31 cellular contexts compared by ENCODE assay signal in the genomic region with DNA sequence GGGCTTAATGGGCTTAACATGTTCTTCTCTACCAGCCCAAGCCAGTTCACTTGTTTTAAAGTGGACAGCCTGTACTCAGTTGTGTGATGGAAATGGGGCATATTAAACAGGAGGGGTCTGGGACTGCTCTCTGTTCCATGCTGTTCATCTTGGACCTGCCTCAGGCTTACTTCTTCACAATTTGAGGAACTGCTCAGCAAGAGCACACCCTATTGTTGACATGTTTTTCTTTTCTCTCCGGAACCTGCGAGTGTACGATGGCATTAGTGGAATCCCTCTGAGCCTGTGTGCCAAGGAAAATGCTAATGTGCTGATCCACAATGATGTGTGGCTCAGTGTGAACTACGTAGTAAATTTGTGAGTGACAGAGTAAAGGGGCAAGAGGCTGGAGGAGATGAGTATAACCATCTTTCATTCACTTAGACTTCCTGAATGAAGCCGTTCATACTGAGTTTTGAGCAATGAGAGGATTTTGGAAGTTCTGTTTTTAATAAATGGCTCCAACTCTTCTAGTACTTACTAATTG. TPM values are rescaled to one million over a fixed set of nuclear protein-coding genes. Genes with fewer than 3 reads are reported as not detected.
A peak's percentile ranks its signal among the peaks of the same experiment; 100 is the strongest.
DNase-seq lines count a peak whose midpoint lies in the region; ATAC-seq and TF ChIP-seq lines count a peak whose summit lies in the region.
"Had no signal": no experiment of that assay in that cellular context is flagged by ENCODE, and none has a peak within 500 bp of the region (broad histone marks: within the 10 kb centered on the region; RNA-seq: fewer than 3 reads in every experiment).

No MANE protein-coding gene starts in this region.

- intact Hi-C loops in dorsolateral prefrontal cortex (cut with DNase I), result no loop called here
- intact Hi-C loops in psoas muscle (cut with DNase I), result no loop called here
- intact Hi-C loops in upper lobe of right lung (cut with DNase I), result no loop called here
- intact Hi-C loops in adrenal gland (cut with DNase I), result no loop called here

- H3K9me3 Mint-ChIP-seq in stimulated activated naive CD8-positive, alpha-beta T cell treated with anti-CD3 and anti-CD28 coated beads, Interleukin-15, amount 100 ng/mL, for 72 hours, result no peaks in the 10 kb centered on the region
- H3K9me3 Mint-ChIP-seq: activated naive CD8-positive, alpha-beta T cell treated with anti-CD3 and anti-CD28 coated beads, Interleukin-2, amount 10 ng/mL, durations not matched to agents 7 days and 5 days; activated T-cell treated with anti-CD3 and anti-CD28 coated beads, Interleukin-2, amount 50 U/mL, for 4 hours; CD4-positive, alpha-beta memory T cell; central memory CD8-positive, alpha-beta T cell; memory B cell had no signal

- H3K4me1 ChIP-seq in psoas muscle (peaks cover 92% of the 10 kb centered on the region), upper lobe of right lung (peaks cover 74% of the 10 kb centered on the region), adrenal gland (replicated peaks in 1 of 2) (peaks cover 35 to 63% of the 10 kb centered on the region in 2 donors)

- H3K36me3 ChIP-seq in psoas muscle (ENCODE audit: insufficient read depth in 1 of 2, low read depth in 1 of 2) (peaks cover 7 to 14% of the 10 kb centered on the region in 2 donors), upper lobe of right lung (no peaks in the 10 kb centered on the region), adrenal gland (replicated peaks in 1 of 2) (no peaks in the 10 kb centered on the region)
- H3K36me3 ChIP-seq: prostate gland, vagina had no signal

- no peak for TF ChIP-seq POLR2A in adrenal gland (IDR thresholded peaks at IDR 0.05)

- H3K27ac ChIP-seq in dorsolateral prefrontal cortex (peak overlapping the region in 47 of 59 donors; percentile 3 to 99 (median 93)), psoas muscle (peak overlapping the region; percentile 98), upper lobe of right lung (no peak overlapping the region), adrenal gland (no peak overlapping the region)
- H3K27ac ChIP-seq: HL-60, KMS-11, prostate gland, RWPE1, testis, vagina had no signal

- H3K27ac Mint-ChIP-seq in stimulated activated naive CD8-positive, alpha-beta T cell treated with anti-CD3 and anti-CD28 coated beads, Interleukin-15, amount 100 ng/mL, for 72 hours, result peak overlapping the region; percentile 30 to 48
- H3K27ac Mint-ChIP-seq: activated CD8-positive, alpha-beta memory T cell treated with anti-CD3 and anti-CD28 coated beads, Interleukin-2, amount 10 ng/mL, durations not matched to agents 7 days and 5 days; activated naive CD8-positive, alpha-beta T cell treated with anti-CD3 and anti-CD28 coated beads, Interleukin-2, amount 10 ng/mL, durations not matched to agents 7 days and 5 days; memory B cell had no signal

- H3K4me1 Mint-ChIP-seq in stimulated activated naive CD8-positive, alpha-beta T cell treated with anti-CD3 and anti-CD28 coated beads, Interleukin-15, amount 100 ng/mL, for 72 hours, result peaks cover 51% of the 10 kb centered on the region

- H3K9me3 ChIP-seq in psoas muscle, result no peaks in the 10 kb centered on the region
- no peaks in the 10 kb centered on the region for H3K9me3 ChIP-seq in upper lobe of right lung
- no peaks in the 10 kb centered on the region for H3K9me3 ChIP-seq in adrenal gland (replicated peaks in 1 of 3)
- H3K9me3 ChIP-seq: neutrophil, prostate gland, testis, vagina had no signal

- no peak overlapping the region for H3K4me3 Mint-ChIP-seq in stimulated activated naive CD8-positive, alpha-beta T cell treated with anti-CD3 and anti-CD28 coated beads, Interleukin-15, amount 100 ng/mL, for 72 hours
- H3K4me3 Mint-ChIP-seq: activated CD8-positive, alpha-beta memory T cell treated with anti-CD3 and anti-CD28 coated beads, Interleukin-2, amount 10 ng/mL, durations not matched to agents 7 days and 5 days; activated naive CD8-positive, alpha-beta T cell treated with anti-CD3 and anti-CD28 coated beads, Interleukin-2, amount 10 ng/mL, durations not matched to agents 7 days and 5 days; activated T-cell treated with anti-CD3 and anti-CD28 coated beads, Interleukin-2, amount 50 U/mL, for 4 hours; CD4-positive, alpha-beta memory T cell; central memory CD8-positive, alpha-beta T cell; memory B cell had no signal

- TF ChIP-seq CTCF in dorsolateral prefrontal cortex (IDR thresholded peaks at IDR 0.05 in 54 of 56, conservative IDR thresholded peaks at IDR 0.05 in 2 of 56; ENCODE audit: low read depth in 1 of 56, partially characterized antibody in 56 of 56) (no peak), psoas muscle (IDR thresholded peaks at IDR 0.05) (no peak), upper lobe of right lung (IDR thresholded peaks at IDR 0.05) (no peak), adrenal gland (IDR thresholded peaks at IDR 0.05) (no peak)

- H3K4me3 ChIP-seq in dorsolateral prefrontal cortex, result no peak overlapping the region
- peak overlapping the region; percentile 94 for H3K4me3 ChIP-seq in psoas muscle
- no peak overlapping the region for H3K4me3 ChIP-seq in upper lobe of right lung
- no peak overlapping the region for H3K4me3 ChIP-seq in adrenal gland
- H3K4me3 ChIP-seq: prostate gland, testis, vagina had no signal

- no peaks in the 10 kb centered on the region for H3K27me3 ChIP-seq in dorsolateral prefrontal cortex
- H3K27me3 ChIP-seq in psoas muscle (ENCODE audit: insufficient read depth in 3 of 3, low read length in 2 of 3), result no peaks in the 10 kb centered on the region
- no peaks in the 10 kb centered on the region for H3K27me3 ChIP-seq in upper lobe of right lung
- H3K27me3 ChIP-seq in adrenal gland, result no peaks in the 10 kb centered on the region
- H3K27me3 ChIP-seq: neutrophil, testis, vagina had no signal

- H3K27me3 Mint-ChIP-seq in stimulated activated naive CD8-positive, alpha-beta T cell treated with anti-CD3 and anti-CD28 coated beads, Interleukin-15, amount 100 ng/mL, for 72 hours, result no peaks in the 10 kb centered on the region
- H3K27me3 Mint-ChIP-seq: activated CD8-positive, alpha-beta memory T cell treated with anti-CD3 and anti-CD28 coated beads, Interleukin-2, amount 10 ng/mL, durations not matched to agents 7 days and 5 days; activated naive CD8-positive, alpha-beta T cell treated with anti-CD3 and anti-CD28 coated beads, Interleukin-2, amount 10 ng/mL, durations not matched to agents 7 days and 5 days; CD4-positive, alpha-beta memory T cell; central memory CD8-positive, alpha-beta T cell; memory B cell had no signal

- WGBS in psoas muscle, 3 donors, result 42 to 57% (median 46%) methylated on average over 5 of the region's 5 CpGs
- 77 to 92% (median 86%) methylated on average over 5 of the region's 5 CpGs for WGBS in adrenal gland, 4 donors

- DNase-seq in stimulated activated naive CD8-positive, alpha-beta T cell treated with anti-CD3 and anti-CD28 coated beads, Interleukin-15, amount 100 ng/mL, for 72 hours, result no peak
- no peak for DNase-seq in stimulated activated naive CD8-positive, alpha-beta T cell treated with anti-CD3 and anti-CD28 coated beads, Interleukin-15, Interleukin-2, amounts not matched to agents 100 U/mL and 50 U/mL, for 24 hours
- no peak for DNase-seq in dorsolateral prefrontal cortex
- DNase-seq in psoas muscle, result no peak
- DNase-seq in upper lobe of right lung, result no peak
- DNase-seq in SIG-M5 treated with dmso at 0.1 percent for 504 hours (lab: John Stamatoyannopoulos, UW; ENCODE audit: unreplicated experiment), result no peak
- DNase-seq in NCI-H526 treated with DMSO at 0.1 percent for 48 hours (lab: John Stamatoyannopoulos, UW), result no peak
- DNase-seq in adrenal gland, result no peak
- DNase-seq: activated CD4-positive, CD25-positive, alpha-beta regulatory T cell; activated CD8-positive, alpha-beta memory T cell treated with anti-CD3 and anti-CD28 coated beads, Interleukin-2, amount 10 ng/mL, durations not matched to agents 7 days and 5 days; activated gamma-delta T cell treated with Interleukin-2 at 50 U/mL for 16 hours; activated naive CD8-positive, alpha-beta T cell treated with anti-CD3 and anti-CD28 coated beads, Interleukin-2, amount 10 ng/mL, durations not matched to agents 7 days and 5 days; activated T-cell treated with anti-CD3 and anti-CD28 coated beads, Interleukin-2, amount 50 U/mL, for 4 hours; CD4-positive, alpha-beta memory T cell; DND-41; GF-D8; HCEC 1CT; MM.1S; NCI-H1417 treated with DMSO at 0.1 percent for 48 hours; NCI-H2081; stimulated activated CD4-positive, alpha-beta T cell treated with anti-CD3 and anti-CD28 coated beads, Interleukin-4, amount 100 ng/mL, for 24 hours; testis had no signal

- ATAC-seq in stimulated activated naive CD8-positive, alpha-beta T cell treated with anti-CD3 and anti-CD28 coated beads, Interleukin-15, amount 100 ng/mL, for 72 hours, result no peak
- ATAC-seq in stimulated activated naive CD8-positive, alpha-beta T cell treated with anti-CD3 and anti-CD28 coated beads, Interleukin-15, Interleukin-2, amounts not matched to agents 100 U/mL and 50 U/mL, for 24 hours, result no peak
- ATAC-seq in psoas muscle (peak in 3 of 4 donors; percentile 45 to 70 (median 65)), upper lobe of right lung (peak; percentile 34)
- ATAC-seq: activated CD8-positive, alpha-beta memory T cell treated with anti-CD3 and anti-CD28 coated beads, Interleukin-2, amount 10 ng/mL, durations not matched to agents 7 days and 5 days; activated T-cell treated with anti-CD3 and anti-CD28 coated beads, Interleukin-2, amount 50 U/mL, for 4 hours; left lobe of liver had no signal

RNA-seq across cellular contexts. Expression of a gene that starts 6.9 kb away (rescaled TPM):
- total RNA-seq in dorsolateral prefrontal cortex (100 to 1,000 TPM; 172 to 665 (median 292) TPM), psoas muscle (100 to 1,000 TPM in 1 of 4 donors, 10 to 100 TPM in 3; 60.2 to 128 (median 88.9) TPM), upper lobe of right lung (91.7 TPM), adrenal gland (100 to 1,000 TPM in 5 of 8 donors, 10 to 100 TPM in 3; 60.7 to 147 (median 114) TPM)
- polyA plus RNA-seq in psoas muscle (10 to 100 TPM; 42.5 to 47.2 (median 46.2) TPM), adrenal gland (100 to 1,000 TPM in 1 of 3 donors, 10 to 100 TPM in 2; 33.5 to 172 (median 37.7) TPM)

RNA-seq across cellular contexts. Expression of a gene that starts 43.0 kb away (rescaled TPM):
- 10 to 100 TPM; 45.9 to 78.9 (median 61.2) TPM for total RNA-seq in dorsolateral prefrontal cortex
- total RNA-seq in psoas muscle, result 10 to 100 TPM; 16.1 to 23.1 (median 17.0) TPM
- 10 to 100 TPM; 12.1 to 17.4 (median 13.5) TPM for polyA plus RNA-seq in psoas muscle
- 35.6 TPM for total RNA-seq in upper lobe of right lung
- 10 to 100 TPM; 25.0 to 45.7 (median 33.7) TPM for total RNA-seq in adrenal gland
- polyA plus RNA-seq in adrenal gland, result 10 to 100 TPM; 22.3 to 22.5 (median 22.3) TPM

Comparison
In these comparisons a context has a peak if more than half of its experiments do, and no peak if none do; other contexts are left out.
1. ATAC-seq: peak in psoas muscle (3 of 4) and upper lobe of right lung (single experiment); none in stimulated activated naive CD8-positive, alpha-beta T cell treated with anti-CD3 and anti-CD28 coated beads, Interleukin-15, amount 100 ng/mL, for 72 hours (single experiment) and stimulated activated naive CD8-positive, alpha-beta T cell treated with anti-CD3 and anti-CD28 coated beads, Interleukin-15, Interleukin-2, amounts not matched to agents 100 U/mL and 50 U/mL, for 24 hours (single experiment).
2. H3K27ac ChIP-seq: peak in dorsolateral prefrontal cortex (47 of 59) and psoas muscle (single experiment); none in upper lobe of right lung (single experiment) and adrenal gland (0 of 5).